ENCODE assay signal across 21 cellular contexts in the genomic region with DNA sequence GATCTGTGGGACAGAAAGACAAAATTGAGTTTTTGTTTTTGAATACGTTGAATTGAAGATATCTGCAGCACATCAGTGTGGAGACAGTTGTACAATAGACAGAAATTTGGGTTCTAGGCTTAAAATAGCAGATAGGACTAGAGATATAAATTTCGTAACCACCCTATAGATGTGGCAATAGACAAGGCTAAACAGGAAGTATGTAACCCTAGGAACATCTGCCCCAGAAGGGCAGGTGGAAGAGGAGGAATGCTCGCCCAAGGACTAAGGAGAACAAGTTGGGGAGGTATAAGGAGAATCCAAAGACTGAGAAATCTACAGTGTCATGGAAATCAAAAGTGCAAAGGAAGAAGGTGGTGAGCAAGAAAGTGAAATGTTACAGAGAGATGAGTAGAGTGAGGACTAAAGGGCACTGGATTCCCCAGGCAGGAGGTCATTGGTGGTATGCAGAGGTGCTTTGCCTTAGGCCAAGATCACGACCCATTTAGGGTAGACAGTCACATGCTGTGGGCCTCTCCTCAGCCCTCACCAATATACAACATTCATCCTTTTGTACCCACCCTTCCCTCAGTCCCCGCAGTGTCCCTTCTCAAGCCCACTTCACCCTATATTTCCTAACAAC.
DNase-seq lines count a peak whose midpoint lies in the region; ATAC-seq and TF ChIP-seq lines count a peak whose summit lies in the region.
"Had no signal": no experiment of that assay in that cellular context is flagged by ENCODE, and none has a peak within 500 bp of the region (broad histone marks: within the 10 kb centered on the region; RNA-seq: fewer than 3 reads in every experiment).

No MANE protein-coding gene starts in this region.

- H3K4me1 Mint-ChIP-seq in activated T-cell treated with anti-CD3 and anti-CD28 coated beads, Interleukin-2, amount 50 U/mL, for 72 hours (ENCODE audit: low read depth): peaks cover 60% of the 10 kb centered on the region
- H3K4me1 Mint-ChIP-seq in stimulated activated naive CD8-positive, alpha-beta T cell treated with anti-CD3 and anti-CD28 coated beads, Interleukin-15, amount 100 ng/mL, for 72 hours: peaks cover 61% of the 10 kb centered on the region
- H3K4me1 Mint-ChIP-seq: CD8-positive, alpha-beta memory T cell had no signal

- no peak overlapping the region for H3K4me3 Mint-ChIP-seq in activated T-cell treated with anti-CD3 and anti-CD28 coated beads, Interleukin-2, amount 50 U/mL, for 72 hours
- H3K4me3 Mint-ChIP-seq in stimulated activated naive CD8-positive, alpha-beta T cell treated with anti-CD3 and anti-CD28 coated beads, Interleukin-15, amount 100 ng/mL, for 72 hours: no peak overlapping the region
- H3K4me3 Mint-ChIP-seq: activated naive CD4-positive, alpha-beta T cell treated with anti-CD3 and anti-CD28 coated beads, Interleukin-2, amount 50 U/mL, for 24 hours; CD8-positive, alpha-beta memory T cell; IgD-negative memory B cell had no signal

- no peak overlapping the region for H3K4me3 ChIP-seq in choroid plexus epithelial cell (ENCODE audit: low read depth, low read length)
- H3K4me3 ChIP-seq: body of pancreas, colonic mucosa, psoas muscle, smooth muscle cell, thoracic aorta had no signal

- no peaks in the 10 kb centered on the region for H3K36me3 Mint-ChIP-seq in activated T-cell treated with anti-CD3 and anti-CD28 coated beads, Interleukin-2, amount 50 U/mL, for 72 hours (ENCODE audit: insufficient read depth in 2 of 2)
- H3K36me3 Mint-ChIP-seq: activated naive CD4-positive, alpha-beta T cell treated with anti-CD3 and anti-CD28 coated beads, Interleukin-2, amount 50 U/mL, for 24 hours; CD8-positive, alpha-beta memory T cell; IgD-negative memory B cell had no signal

- DNase-seq in activated T-cell treated with anti-CD3 and anti-CD28 coated beads, Interleukin-2, amount 50 U/mL, for 72 hours: no peak
- DNase-seq in activated T-cell treated with anti-CD3 and anti-CD28 coated beads, Interleukin-2, amount 50 U/mL, for 1 hour: no peak
- DNase-seq in NOMO-1 treated with dmso at 0.1 percent for 144 hours (lab: John Stamatoyannopoulos, UW; ENCODE audit: unreplicated experiment) (peak; percentile 49), choroid plexus epithelial cell (ENCODE audit: low read depth) (peak; percentile 37), AG20443 (ENCODE audit: low spot score) (no peak), SW480 (ENCODE audit: low spot score) (no peak)
- DNase-seq in stimulated activated naive CD8-positive, alpha-beta T cell treated with anti-CD3 and anti-CD28 coated beads, Interleukin-15, amount 100 ng/mL, for 72 hours: no peak
- DNase-seq: activated CD4-positive, alpha-beta T cell treated with anti-CD3 and anti-CD28 coated beads, Interleukin-2, amount 50 U/mL, for 48 hours; activated T-cell treated with anti-CD3 and anti-CD28 coated beads for 4 hours; body of pancreas; CD8-positive, alpha-beta memory T cell; colonic mucosa; NCI-H1092 treated with DMSO at 0.1 percent for 48 hours; NCI-H748 treated with DMSO at 0.1 percent for 48 hours; psoas muscle; stimulated activated CD4-positive, alpha-beta T cell treated with anti-CD3 and anti-CD28 coated beads, Interleukin-4, amount 100 ng/mL, for 4 hours had no signal

- no peaks in the 10 kb centered on the region for H3K9me3 Mint-ChIP-seq in activated T-cell treated with anti-CD3 and anti-CD28 coated beads, Interleukin-2, amount 50 U/mL, for 72 hours
- no peaks in the 10 kb centered on the region for H3K9me3 Mint-ChIP-seq in stimulated activated naive CD8-positive, alpha-beta T cell treated with anti-CD3 and anti-CD28 coated beads, Interleukin-15, amount 100 ng/mL, for 72 hours
- H3K9me3 Mint-ChIP-seq: activated naive CD4-positive, alpha-beta T cell treated with anti-CD3 and anti-CD28 coated beads, Interleukin-2, amount 50 U/mL, for 24 hours; CD8-positive, alpha-beta memory T cell; IgD-negative memory B cell had no signal

- no peak for ATAC-seq in activated T-cell treated with anti-CD3 and anti-CD28 coated beads, Interleukin-2, amount 50 U/mL, for 72 hours (replicated peaks in 1 of 2)
- ATAC-seq in stimulated activated naive CD8-positive, alpha-beta T cell treated with anti-CD3 and anti-CD28 coated beads, Interleukin-15, amount 100 ng/mL, for 72 hours: peak; percentile 3
- no peak for ATAC-seq in GM18511 (IDR thresholded peaks at IDR 0.05; ENCODE audit: unreplicated experiment)
- ATAC-seq: body of pancreas, psoas muscle had no signal

- H3K27me3 Mint-ChIP-seq in activated T-cell treated with anti-CD3 and anti-CD28 coated beads, Interleukin-2, amount 50 U/mL, for 72 hours (ENCODE audit: low read depth): no peaks in the 10 kb centered on the region
- H3K27me3 Mint-ChIP-seq in stimulated activated naive CD8-positive, alpha-beta T cell treated with anti-CD3 and anti-CD28 coated beads, Interleukin-15, amount 100 ng/mL, for 72 hours: no peaks in the 10 kb centered on the region
- H3K27me3 Mint-ChIP-seq: activated naive CD4-positive, alpha-beta T cell treated with anti-CD3 and anti-CD28 coated beads, Interleukin-2, amount 50 U/mL, for 24 hours; IgD-negative memory B cell had no signal

- no peak for TF ChIP-seq CTCF in choroid plexus epithelial cell (conservative IDR thresholded peaks at IDR 0.05; ENCODE audit: low read depth, low read length)

- H3K27ac Mint-ChIP-seq in activated T-cell treated with anti-CD3 and anti-CD28 coated beads, Interleukin-2, amount 50 U/mL, for 72 hours: peak overlapping the region; percentile 17
- no peak overlapping the region for H3K27ac Mint-ChIP-seq in stimulated activated naive CD8-positive, alpha-beta T cell treated with anti-CD3 and anti-CD28 coated beads, Interleukin-15, amount 100 ng/mL, for 72 hours
- H3K27ac Mint-ChIP-seq: activated naive CD4-positive, alpha-beta T cell treated with anti-CD3 and anti-CD28 coated beads, Interleukin-2, amount 50 U/mL, for 24 hours; IgD-negative memory B cell had no signal

Comparison
In these comparisons a context has a peak if more than half of its experiments do, and no peak if none do; other contexts are left out.
1. DNase-seq: peak in NOMO-1 treated with dmso at 0.1 percent for 144 hours (single experiment) and choroid plexus epithelial cell (single experiment); none in activated T-cell treated with anti-CD3 and anti-CD28 coated beads, Interleukin-2, amount 50 U/mL, for 72 hours (0 of 2), activated T-cell treated with anti-CD3 and anti-CD28 coated beads, Interleukin-2, amount 50 U/mL, for 1 hour (single experiment), stimulated activated naive CD8-positive, alpha-beta T cell treated with anti-CD3 and anti-CD28 coated beads, Interleukin-15, amount 100 ng/mL, for 72 hours (0 of 2), AG20443 (single experiment) and SW480 (single experiment).